Comparison of ENCODE assay signal across 1 cellular context in the genomic region with DNA sequence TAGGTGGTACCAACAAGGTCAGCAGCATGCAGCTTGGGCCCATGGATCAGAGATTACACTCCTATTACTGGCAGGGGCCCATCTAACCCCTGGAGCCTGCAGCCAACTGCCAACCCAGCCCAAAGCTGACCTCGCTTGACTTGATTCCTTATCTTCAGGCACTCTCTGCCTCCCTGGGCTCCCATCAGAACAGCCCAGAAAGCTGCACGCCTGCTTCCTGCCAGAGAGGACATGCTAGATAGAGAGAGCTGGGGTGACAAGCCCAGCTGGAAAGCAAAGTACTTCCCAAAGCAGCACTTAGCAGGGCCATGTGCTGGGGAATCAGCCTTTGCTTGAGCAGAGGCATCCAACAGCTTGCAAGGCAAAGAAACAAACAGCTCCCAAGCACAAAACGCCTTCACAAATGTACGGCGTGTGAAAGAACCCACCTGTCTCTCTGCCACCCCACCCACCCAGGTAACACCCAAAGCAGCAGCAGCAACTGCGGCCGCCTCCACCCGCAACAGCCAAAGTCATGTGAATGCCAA.
TF ChIP-seq lines count a peak whose summit lies in the region.

No MANE protein-coding gene starts in this region.

TF ChIP-seq in K562, 482 proteins besides CTCF, POLR2A, EP300 and RAD21 (continued from another document and continues in another):
- TF ChIP-seq ZBTB11 (CRISPR knock-in tag; IDR thresholded peaks at IDR 0.05) (peak in 1 of 3 experiments; percentile 77; a peak in 2 of 6 replicates), RFX1 (IDR thresholded peaks at IDR 0.05) (no peak), COPS2 (conservative IDR thresholded peaks at IDR 0.05) (no peak), CREB3L1 (IDR thresholded peaks at IDR 0.05; ENCODE audit: borderline replicate concordance, low read depth) (no peak), ETV5 (CRISPR knock-in tag; IDR thresholded peaks at IDR 0.05; ENCODE audit: low read depth) (peak; percentile 88), MXI1 (IDR thresholded peaks at IDR 0.05; ENCODE audit: low read depth, low read length) (peak; percentile 58), BMI1 (IDR thresholded peaks at IDR 0.05; ENCODE audit: low read length) (no peak), ZNF384 (IDR thresholded peaks at IDR 0.05; ENCODE audit: low read depth, low read length) (no peak), ZC3H8 (IDR thresholded peaks at IDR 0.05) (no peak), ZNF75A (CRISPR knock-in tag; IDR thresholded peaks at IDR 0.05) (no peak), KDM5B (IDR thresholded peaks at IDR 0.05; ENCODE audit: insufficient replicate concordance, low read depth, low read length) (no peak), EP400 (IDR thresholded peaks at IDR 0.05) (peak; percentile 59; the same call in 1 of the 2 replicates), MECOM (CRISPR knock-in tag; IDR thresholded peaks at IDR 0.05) (peak; percentile 76; the same call in 1 of the 2 replicates), NRF1 (conservative IDR thresholded peaks at IDR 0.05 in 1 of 2, IDR thresholded peaks at IDR 0.05 in 1 of 2) (0 out of 4 replicates have a peak, but pooled peaks have one; percentile 12 to 17), ZNF76 (CRISPR knock-in tag; IDR thresholded peaks at IDR 0.05; ENCODE audit: borderline replicate concordance) (no peak), NCOA4 (IDR thresholded peaks at IDR 0.05; ENCODE audit: partially characterized antibody) (no peak), HNRNPL (IDR thresholded peaks at IDR 0.05; ENCODE audit: low read depth, low read length) (0 out of 2 replicates have a peak, but pooled peaks have one; percentile 34), GTF2A2 (tag; IDR thresholded peaks at IDR 0.05) (no peak), MCM5 (IDR thresholded peaks at IDR 0.05; ENCODE audit: low read depth) (no peak), MBD1 (CRISPR knock-in tag; IDR thresholded peaks at IDR 0.05) (no peak), ZNF79 (CRISPR knock-in tag; IDR thresholded peaks at IDR 0.05; ENCODE audit: low read depth) (no peak), RBM22 (IDR thresholded peaks at IDR 0.05; ENCODE audit: low read depth, low read length, poor library complexity, severe bottlenecking) (no peak), ZZZ3 (IDR thresholded peaks at IDR 0.05) (no peak), TBL1XR1 (IDR thresholded peaks at IDR 0.05; ENCODE audit: low read length in 2 of 2) (peak; percentile 73 to 82; a peak in 3 of 4 replicates), ZNF740 (CRISPR knock-in tag; IDR thresholded peaks at IDR 0.05) (no peak), ZNF740 (tag; IDR thresholded peaks at IDR 0.05) (0 out of 4 replicates have a peak, but pooled peaks of 1 of the 2 experiments have one; percentile 17), DPF2 (IDR thresholded peaks at IDR 0.05) (peak; percentile 91), NR2F6 (CRISPR knock-in tag; IDR thresholded peaks at IDR 0.05) (no peak), CSDE1 (IDR thresholded peaks at IDR 0.05) (no peak), HOXB6 (CRISPR knock-in tag; IDR thresholded peaks at IDR 0.05; ENCODE audit: borderline replicate concordance) (no peak), CGGBP1 (CRISPR knock-in tag; IDR thresholded peaks at IDR 0.05) (no peak), ATF6 (CRISPR knock-in tag; IDR thresholded peaks at IDR 0.05) (0 out of 2 replicates have a peak, but pooled peaks have one; percentile 46), PRPF4 (IDR thresholded peaks at IDR 0.05; ENCODE audit: insufficient read depth, low read depth, low read length, poor library complexity, severe bottlenecking) (no peak)
- TF ChIP-seq, protein P1, sequence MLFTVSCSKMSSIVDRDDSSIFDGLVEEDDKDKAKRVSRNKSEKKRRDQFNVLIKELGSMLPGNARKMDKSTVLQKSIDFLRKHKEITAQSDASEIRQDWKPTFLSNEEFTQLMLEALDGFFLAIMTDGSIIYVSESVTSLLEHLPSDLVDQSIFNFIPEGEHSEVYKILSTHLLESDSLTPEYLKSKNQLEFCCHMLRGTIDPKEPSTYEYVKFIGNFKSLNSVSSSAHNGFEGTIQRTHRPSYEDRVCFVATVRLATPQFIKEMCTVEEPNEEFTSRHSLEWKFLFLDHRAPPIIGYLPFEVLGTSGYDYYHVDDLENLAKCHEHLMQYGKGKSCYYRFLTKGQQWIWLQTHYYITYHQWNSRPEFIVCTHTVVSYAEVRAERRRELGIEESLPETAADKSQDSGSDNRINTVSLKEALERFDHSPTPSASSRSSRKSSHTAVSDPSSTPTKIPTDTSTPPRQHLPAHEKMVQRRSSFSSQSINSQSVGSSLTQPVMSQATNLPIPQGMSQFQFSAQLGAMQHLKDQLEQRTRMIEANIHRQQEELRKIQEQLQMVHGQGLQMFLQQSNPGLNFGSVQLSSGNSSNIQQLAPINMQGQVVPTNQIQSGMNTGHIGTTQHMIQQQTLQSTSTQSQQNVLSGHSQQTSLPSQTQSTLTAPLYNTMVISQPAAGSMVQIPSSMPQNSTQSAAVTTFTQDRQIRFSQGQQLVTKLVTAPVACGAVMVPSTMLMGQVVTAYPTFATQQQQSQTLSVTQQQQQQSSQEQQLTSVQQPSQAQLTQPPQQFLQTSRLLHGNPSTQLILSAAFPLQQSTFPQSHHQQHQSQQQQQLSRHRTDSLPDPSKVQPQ (CRISPR knock-in tag; IDR thresholded peaks at IDR 0.05; ENCODE audit: borderline replicate concordance) = no peak
- TF ChIP-seq, protein P2, sequence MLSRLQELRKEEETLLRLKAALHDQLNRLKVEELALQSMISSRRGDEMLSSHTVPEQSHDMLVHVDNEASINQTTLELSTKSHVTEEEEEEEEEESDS (CRISPR knock-in tag; IDR thresholded peaks at IDR 0.05) = no peak
- TF ChIP-seq, protein P3, sequence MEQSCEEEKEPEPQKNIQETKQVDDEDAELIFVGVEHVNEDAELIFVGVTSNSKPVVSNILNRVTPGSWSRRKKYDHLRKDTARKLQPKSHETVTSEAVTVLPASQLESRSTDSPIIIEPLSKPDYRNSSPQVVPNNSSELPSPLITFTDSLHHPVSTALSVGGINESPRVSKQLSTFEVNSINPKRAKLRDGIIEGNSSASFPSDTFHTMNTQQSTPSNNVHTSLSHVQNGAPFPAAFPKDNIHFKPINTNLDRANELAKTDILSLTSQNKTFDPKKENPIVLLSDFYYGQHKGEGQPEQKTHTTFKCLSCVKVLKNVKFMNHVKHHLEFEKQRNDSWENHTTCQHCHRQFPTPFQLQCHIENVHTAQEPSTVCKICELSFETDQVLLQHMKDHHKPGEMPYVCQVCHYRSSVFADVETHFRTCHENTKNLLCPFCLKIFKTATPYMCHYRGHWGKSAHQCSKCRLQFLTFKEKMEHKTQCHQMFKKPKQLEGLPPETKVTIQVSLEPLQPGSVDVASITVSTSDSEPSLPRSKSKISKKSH (CRISPR knock-in tag; IDR thresholded peaks at IDR 0.05) = no peak
- TF ChIP-seq, protein P4, sequence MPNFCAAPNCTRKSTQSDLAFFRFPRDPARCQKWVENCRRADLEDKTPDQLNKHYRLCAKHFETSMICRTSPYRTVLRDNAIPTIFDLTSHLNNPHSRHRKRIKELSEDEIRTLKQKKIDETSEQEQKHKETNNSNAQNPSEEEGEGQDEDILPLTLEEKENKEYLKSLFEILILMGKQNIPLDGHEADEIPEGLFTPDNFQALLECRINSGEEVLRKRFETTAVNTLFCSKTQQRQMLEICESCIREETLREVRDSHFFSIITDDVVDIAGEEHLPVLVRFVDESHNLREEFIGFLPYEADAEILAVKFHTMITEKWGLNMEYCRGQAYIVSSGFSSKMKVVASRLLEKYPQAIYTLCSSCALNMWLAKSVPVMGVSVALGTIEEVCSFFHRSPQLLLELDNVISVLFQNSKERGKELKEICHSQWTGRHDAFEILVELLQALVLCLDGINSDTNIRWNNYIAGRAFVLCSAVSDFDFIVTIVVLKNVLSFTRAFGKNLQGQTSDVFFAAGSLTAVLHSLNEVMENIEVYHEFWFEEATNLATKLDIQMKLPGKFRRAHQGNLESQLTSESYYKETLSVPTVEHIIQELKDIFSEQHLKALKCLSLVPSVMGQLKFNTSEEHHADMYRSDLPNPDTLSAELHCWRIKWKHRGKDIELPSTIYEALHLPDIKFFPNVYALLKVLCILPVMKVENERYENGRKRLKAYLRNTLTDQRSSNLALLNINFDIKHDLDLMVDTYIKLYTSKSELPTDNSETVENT (CRISPR knock-in tag; IDR thresholded peaks at IDR 0.05) = no peak
